ENCODE assay signal across 19 cellular contexts in the genomic region with DNA sequence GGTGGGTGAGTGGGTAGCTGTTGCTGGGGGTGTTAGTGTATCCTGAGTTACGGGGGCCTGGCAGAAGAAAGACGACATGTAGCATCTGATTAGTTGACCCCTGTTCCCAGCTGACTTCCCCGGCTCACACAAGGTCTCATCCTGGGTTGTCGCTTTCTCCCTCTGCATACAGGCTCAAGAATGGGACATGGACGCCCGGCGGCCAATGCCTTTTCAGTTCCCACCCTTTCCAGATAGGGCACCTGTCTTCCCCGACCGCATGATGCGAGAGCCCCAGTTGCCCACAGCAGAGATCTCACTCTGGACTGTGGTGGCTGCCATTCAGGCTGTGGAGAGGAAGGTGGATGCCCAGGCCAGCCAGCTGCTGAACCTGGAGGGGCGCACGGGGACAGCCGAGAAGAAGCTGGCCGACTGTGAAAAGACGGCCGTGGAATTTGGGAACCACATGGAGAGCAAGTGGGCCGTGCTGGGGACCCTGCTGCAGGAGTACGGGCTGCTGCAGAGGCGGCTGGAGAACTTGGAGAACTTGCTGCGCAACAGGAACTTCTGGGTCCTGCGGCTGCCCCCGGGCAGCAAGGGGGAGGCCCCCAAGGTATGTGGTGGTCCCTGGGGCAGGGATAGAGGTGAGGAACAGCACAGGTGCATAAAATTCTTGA. TPM values are rescaled to one million over a fixed set of nuclear protein-coding genes. Genes with fewer than 3 reads are reported as not detected.
DNase-seq lines count a peak whose midpoint lies in the region; ATAC-seq and TF ChIP-seq lines count a peak whose summit lies in the region.
"Had no signal": no experiment of that assay in that cellular context is flagged by ENCODE, and none has a peak within 500 bp of the region (broad histone marks: within the 10 kb centered on the region; RNA-seq: fewer than 3 reads in every experiment).

No MANE protein-coding gene starts in this region.

- no peak for ATAC-seq in activated naive CD8-positive, alpha-beta T cell treated with anti-CD3 and anti-CD28 coated beads, Interleukin-2, amount 10 ng/mL, durations not matched to agents 7 days and 5 days (ENCODE audit: low read depth)
- ATAC-seq in activated naive CD8-positive, alpha-beta T cell treated with anti-CD3 and anti-CD28 coated beads, Interleukin-2, amount 50 U/mL, for 24 hours: no peak
- ATAC-seq in T-helper 17 cell (no peak), HG03460 (IDR thresholded peaks at IDR 0.05; ENCODE audit: unreplicated experiment) (no peak)
- ATAC-seq: SK-N-SH treated with all-trans-retinoic acid at 6 μM for 48 hours had no signal

- no peak for TF ChIP-seq CTCF in endothelial cell (IDR thresholded peaks at IDR 0.05; ENCODE audit: unreplicated experiment)

- POLR2A ChIA-PET in activated naive CD8-positive, alpha-beta T cell treated with anti-CD3 and anti-CD28 coated beads, Interleukin-2, amount 10 ng/mL, durations not matched to agents 7 days and 5 days (lab: Charles Lee): no interaction called here

- peaks cover 28% of the 10 kb centered on the region for H3K4me1 Mint-ChIP-seq in activated naive CD8-positive, alpha-beta T cell treated with anti-CD3 and anti-CD28 coated beads, Interleukin-2, amount 10 ng/mL, durations not matched to agents 7 days and 5 days
- H3K4me1 Mint-ChIP-seq in activated naive CD8-positive, alpha-beta T cell treated with anti-CD3 and anti-CD28 coated beads, Interleukin-2, amount 50 U/mL, for 24 hours: peaks cover 38% of the 10 kb centered on the region
- H3K4me1 Mint-ChIP-seq in T-helper 17 cell (peaks cover 26% of the 10 kb centered on the region), endothelial cell (ENCODE audit: unreplicated experiment) (peaks cover 29% of the 10 kb centered on the region)

- no peaks in the 10 kb centered on the region for H3K9me3 ChIP-seq in T-helper 17 cell (ENCODE audit: control insufficient read depth, low read length, poor library complexity, severe bottlenecking)
- H3K9me3 ChIP-seq: neutrophil, prostate gland had no signal

- no peak for DNase-seq in activated naive CD8-positive, alpha-beta T cell treated with anti-CD3 and anti-CD28 coated beads, Interleukin-2, amount 10 ng/mL, durations not matched to agents 7 days and 5 days
- no peak for DNase-seq in activated naive CD8-positive, alpha-beta T cell treated with anti-CD3 and anti-CD28 coated beads, Interleukin-2, amount 50 U/mL, for 24 hours
- DNase-seq in T-helper 17 cell (no peak), endothelial cell (ENCODE audit: low spot score) (no peak), retina (no peak), COLO668 (lab: John Stamatoyannopoulos, UW; ENCODE audit: unreplicated experiment) (no peak)
- DNase-seq: ACHN; activated CD4-positive, alpha-beta T cell treated with anti-CD3 and anti-CD28 coated beads, Interleukin-2, amount 50 U/mL, for 1 hour; activated naive CD4-positive, alpha-beta T cell treated with anti-CD3 and anti-CD28 coated beads, Interleukin-2, amount 50 U/mL, for 16 hours; HCEC 1CT; head of caudate nucleus; NCI-H1105; NCI-H2029; substantia nigra; WERI-Rb-1 had no signal

- no peak overlapping the region for H3K4me3 Mint-ChIP-seq in activated naive CD8-positive, alpha-beta T cell treated with anti-CD3 and anti-CD28 coated beads, Interleukin-2, amount 10 ng/mL, durations not matched to agents 7 days and 5 days
- no peak overlapping the region for H3K4me3 Mint-ChIP-seq in activated naive CD8-positive, alpha-beta T cell treated with anti-CD3 and anti-CD28 coated beads, Interleukin-2, amount 50 U/mL, for 24 hours
- no peak overlapping the region for H3K4me3 Mint-ChIP-seq in T-helper 17 cell
- peak overlapping the region; percentile 77 for H3K4me3 Mint-ChIP-seq in endothelial cell (ENCODE audit: unreplicated experiment)

- H3K27me3 Mint-ChIP-seq in activated naive CD8-positive, alpha-beta T cell treated with anti-CD3 and anti-CD28 coated beads, Interleukin-2, amount 10 ng/mL, durations not matched to agents 7 days and 5 days: peaks cover 4% of the 10 kb centered on the region
- no peaks in the 10 kb centered on the region for H3K27me3 Mint-ChIP-seq in activated naive CD8-positive, alpha-beta T cell treated with anti-CD3 and anti-CD28 coated beads, Interleukin-2, amount 50 U/mL, for 24 hours
- H3K27me3 Mint-ChIP-seq in T-helper 17 cell (no peaks in the 10 kb centered on the region), endothelial cell (ENCODE audit: unreplicated experiment) (peaks cover 9% of the 10 kb centered on the region)

- peak overlapping the region; percentile 5 for H3K27ac Mint-ChIP-seq in activated naive CD8-positive, alpha-beta T cell treated with anti-CD3 and anti-CD28 coated beads, Interleukin-2, amount 10 ng/mL, durations not matched to agents 7 days and 5 days
- H3K27ac Mint-ChIP-seq in activated naive CD8-positive, alpha-beta T cell treated with anti-CD3 and anti-CD28 coated beads, Interleukin-2, amount 50 U/mL, for 24 hours: no peak overlapping the region
- peak overlapping the region; percentile 86 for H3K27ac Mint-ChIP-seq in T-helper 17 cell
- H3K27ac Mint-ChIP-seq in endothelial cell (ENCODE audit: unreplicated experiment): no peak overlapping the region

- H3K9me3 Mint-ChIP-seq in activated naive CD8-positive, alpha-beta T cell treated with anti-CD3 and anti-CD28 coated beads, Interleukin-2, amount 10 ng/mL, durations not matched to agents 7 days and 5 days: no peaks in the 10 kb centered on the region
- H3K9me3 Mint-ChIP-seq in activated naive CD8-positive, alpha-beta T cell treated with anti-CD3 and anti-CD28 coated beads, Interleukin-2, amount 50 U/mL, for 24 hours: no peaks in the 10 kb centered on the region
- no peaks in the 10 kb centered on the region for H3K9me3 Mint-ChIP-seq in endothelial cell (ENCODE audit: unreplicated experiment)

- peaks cover 24% of the 10 kb centered on the region for H3K36me3 Mint-ChIP-seq in activated naive CD8-positive, alpha-beta T cell treated with anti-CD3 and anti-CD28 coated beads, Interleukin-2, amount 10 ng/mL, durations not matched to agents 7 days and 5 days
- peaks cover 54% of the 10 kb centered on the region for H3K36me3 Mint-ChIP-seq in activated naive CD8-positive, alpha-beta T cell treated with anti-CD3 and anti-CD28 coated beads, Interleukin-2, amount 50 U/mL, for 24 hours (ENCODE audit: low read depth)
- H3K36me3 Mint-ChIP-seq in T-helper 17 cell (ENCODE audit: low read depth): peaks cover 17% of the 10 kb centered on the region
- H3K36me3 Mint-ChIP-seq in endothelial cell (ENCODE audit: low read depth, unreplicated experiment): peaks cover 50% of the 10 kb centered on the region

RNA-seq across cellular contexts. Expression of a gene that starts 2.9 kb away (rescaled TPM):
- 10 to 100 TPM; 24.7 to 26.2 TPM for total RNA-seq in activated naive CD8-positive, alpha-beta T cell treated with anti-CD3 and anti-CD28 coated beads, Interleukin-2, amount 10 ng/mL, durations not matched to agents 7 days and 5 days
- total RNA-seq in T-helper 17 cell (10 to 100 TPM; 14.6 to 24.4 TPM), endothelial cell (ENCODE audit: unreplicated experiment) (40.0 TPM)

RNA-seq across cellular contexts. Expression of a gene that starts 41.2 kb away (rescaled TPM):
- 10 to 100 TPM; 14.6 to 15.5 TPM for total RNA-seq in activated naive CD8-positive, alpha-beta T cell treated with anti-CD3 and anti-CD28 coated beads, Interleukin-2, amount 10 ng/mL, durations not matched to agents 7 days and 5 days
- total RNA-seq in T-helper 17 cell (10 to 100 TPM; 12.1 to 15.3 TPM), endothelial cell (ENCODE audit: unreplicated experiment) (12.8 TPM)

RNA-seq across cellular contexts. Expression of a gene that starts 51.0 kb away (rescaled TPM):
- 10 to 100 TPM; 15.0 to 15.6 TPM for total RNA-seq in activated naive CD8-positive, alpha-beta T cell treated with anti-CD3 and anti-CD28 coated beads, Interleukin-2, amount 10 ng/mL, durations not matched to agents 7 days and 5 days
- total RNA-seq in T-helper 17 cell (10 to 100 TPM; 17.2 to 19.7 TPM), endothelial cell (ENCODE audit: unreplicated experiment) (14.9 TPM)

Comparison
In these comparisons a context has a peak if more than half of its experiments do, and no peak if none do; other contexts are left out.
1. H3K27ac Mint-ChIP-seq: peak in activated naive CD8-positive, alpha-beta T cell treated with anti-CD3 and anti-CD28 coated beads, Interleukin-2, amount 10 ng/mL, durations not matched to agents 7 days and 5 days (single experiment) and T-helper 17 cell (single experiment); none in activated naive CD8-positive, alpha-beta T cell treated with anti-CD3 and anti-CD28 coated beads, Interleukin-2, amount 50 U/mL, for 24 hours (single experiment) and endothelial cell (single experiment).